Comparison of ENCODE assay signal across 1 cellular context in the genomic region with DNA sequence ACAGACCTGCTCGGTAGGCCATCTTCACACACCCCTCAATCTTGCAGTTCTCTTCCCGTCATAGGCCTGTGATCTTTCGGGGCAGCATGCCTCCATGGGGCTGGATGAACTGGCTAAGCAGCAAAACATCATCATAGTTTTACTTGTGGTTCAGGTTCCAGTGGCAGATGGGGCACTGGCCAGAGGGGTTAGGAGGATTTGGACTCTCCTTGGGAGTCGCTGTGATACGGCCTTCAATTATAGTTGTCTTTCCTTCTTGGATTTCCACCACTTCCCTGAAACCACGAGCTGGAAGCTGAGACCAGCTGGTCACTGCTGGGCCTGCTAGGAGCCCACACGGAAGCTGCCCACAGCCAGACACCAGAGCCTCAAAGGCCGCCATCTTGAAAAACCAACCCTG.
TF ChIP-seq lines count a peak whose summit lies in the region.

No MANE protein-coding gene starts in this region.

TF ChIP-seq in H1, 55 proteins besides CTCF, POLR2A, EP300 and RAD21:
- no peak for TF ChIP-seq HDAC6 (IDR thresholded peaks at IDR 0.05; ENCODE audit: low read depth, low read length)
- no peak for TF ChIP-seq ASH2L (IDR thresholded peaks at IDR 0.05; ENCODE audit: low read length)
- 0 out of 2 replicates have a peak, but pooled peaks have one; percentile 22 for TF ChIP-seq YY1 (IDR thresholded peaks at IDR 0.05; ENCODE audit: low read depth, low read length)
